ENCODE assay signal across 8 cellular contexts in genomic region chrX:13077168-13077567, GRCh38.
DNase-seq lines count a peak whose midpoint lies in the region; ATAC-seq lines count a peak whose summit lies in the region.
"Had no signal": no experiment of that assay in that cellular context is flagged by ENCODE, and none has a peak within 500 bp of the region (broad histone marks: within the 10 kb centered on the region; RNA-seq: fewer than 3 reads in every experiment).

No MANE protein-coding gene starts in this region.

- peaks cover 5% of the 10 kb centered on the region for H3K36me3 Mint-ChIP-seq in central memory CD8-positive, alpha-beta T cell (ENCODE audit: insufficient read depth)

- peak; percentile 27 for DNase-seq in GOT3 (lab: John Stamatoyannopoulos, UW)
- peak; percentile 49 for DNase-seq in SIG-M5 (lab: John Stamatoyannopoulos, UW)
- no peak for DNase-seq in central memory CD8-positive, alpha-beta T cell (ENCODE audit: low spot score in 2 of 2)
- DNase-seq in stimulated activated CD8-positive, alpha-beta memory T cell treated with anti-CD3 and anti-CD28 coated beads, Interleukin-4, amount 100 ng/mL, for 48 hours = peak; percentile 52
- no peak for DNase-seq in effector CD8-positive, alpha-beta T cell (lab: John Stamatoyannopoulos, UW)
- no peak for DNase-seq in iPS-NIHi11 (ENCODE audit: low spot score)
- DNase-seq in DMS79 (lab: John Stamatoyannopoulos, UW) = no peak
- DNase-seq: NCI-H1092 treated with DMSO at 0.1 percent for 48 hours had no signal

- peak overlapping the region; percentile 57 for H3K27ac Mint-ChIP-seq in central memory CD8-positive, alpha-beta T cell (ENCODE audit: low read depth)

- no peaks in the 10 kb centered on the region for H3K9me3 Mint-ChIP-seq in central memory CD8-positive, alpha-beta T cell

- no peak for ATAC-seq in central memory CD8-positive, alpha-beta T cell (replicated peaks; ENCODE audit: extremely low read depth, poor library complexity, severe bottlenecking)

- no peaks in the 10 kb centered on the region for H3K27me3 Mint-ChIP-seq in central memory CD8-positive, alpha-beta T cell

- H3K4me1 Mint-ChIP-seq in central memory CD8-positive, alpha-beta T cell = peaks cover 48% of the 10 kb centered on the region

- no peak overlapping the region for H3K4me3 Mint-ChIP-seq in central memory CD8-positive, alpha-beta T cell

Comparison
In these comparisons a context has a peak if more than half of its experiments do, and no peak if none do; other contexts are left out.
1. DNase-seq: peak in GOT3 (single experiment), SIG-M5 (single experiment) and stimulated activated CD8-positive, alpha-beta memory T cell treated with anti-CD3 and anti-CD28 coated beads, Interleukin-4, amount 100 ng/mL, for 48 hours (single experiment); none in central memory CD8-positive, alpha-beta T cell (0 of 2), effector CD8-positive, alpha-beta T cell (single experiment), iPS-NIHi11 (single experiment) and DMS79 (single experiment).